ENCODE assay signal across 6 cellular contexts in the genomic region with DNA sequence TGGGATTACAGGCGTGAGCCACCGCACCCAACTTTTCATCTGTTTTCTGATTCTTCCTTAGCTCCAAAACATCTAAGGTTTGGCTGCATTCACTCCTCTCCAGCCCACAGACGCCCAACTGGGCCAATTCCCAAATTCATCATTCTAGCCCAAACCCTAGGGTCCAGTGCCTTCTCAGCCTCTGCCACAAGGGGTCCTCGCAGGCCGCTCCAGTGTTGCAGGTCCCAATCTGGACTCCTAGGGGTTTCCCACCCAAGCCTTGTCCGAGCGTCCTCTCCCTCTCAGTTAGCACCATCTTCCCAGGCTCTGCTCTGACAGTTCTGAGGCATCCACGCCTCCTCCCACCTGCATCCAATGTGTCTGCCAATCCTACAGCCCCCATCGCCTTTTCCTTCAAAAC. TPM values are rescaled to one million over a fixed set of nuclear protein-coding genes. Genes with fewer than 3 reads are reported as not detected.
DNase-seq lines count a peak whose midpoint lies in the region; ATAC-seq and TF ChIP-seq lines count a peak whose summit lies in the region.
"Not testable (repeated sequence)": the region's sequence is repeated elsewhere in the genome, so short reads cannot be mapped to it uniquely, and the experiment has no call there.
"Had no signal": no experiment of that assay in that cellular context is flagged by ENCODE, and none has a peak within 500 bp of the region (broad histone marks: within the 10 kb centered on the region; RNA-seq: fewer than 3 reads in every experiment).

No MANE protein-coding gene starts in this region.

- ATAC-seq in IMR-90 (ENCODE audit: low read depth): peak; percentile 86
- ATAC-seq in activated CD8-positive, alpha-beta T cell treated with anti-CD3 and anti-CD28 coated beads, Interleukin-2, amount 10 ng/mL, durations not matched to agents 7 days and 5 days: peak; percentile 34
- ATAC-seq in esophagus mucosa: peak; percentile 39
- peak; percentile 50 for ATAC-seq in left colon
- ATAC-seq in natural killer cell treated with Interleukin-12 subunit alpha and Interleukin-12 subunit beta and Interleukin-15 and Interleukin-18, amount 100 ng/mL, for 72 hours: peak; percentile 69 to 86

- H3K4me3 ChIP-seq in IMR-90 (ENCODE audit: insufficient read depth, low read depth, low read length): not testable (repeated sequence)

- in situ Hi-C loops in IMR-90 (cut with MboI; ENCODE audit: low sequenced_read_pairs): not testable (repeated sequence)

- not testable (repeated sequence) for H3K23ac ChIP-seq in IMR-90 (ENCODE audit: low read depth, low read length)

- H4K5ac ChIP-seq in IMR-90 (ENCODE audit: low read depth, low read length): not testable (repeated sequence)

- H2AK5ac ChIP-seq in IMR-90 (ENCODE audit: low read depth, low read length): not testable (repeated sequence)

- not testable (repeated sequence) for H3K27ac ChIP-seq in IMR-90 (ENCODE audit: insufficient read depth, low read length)

- not testable (repeated sequence) for BruUV-seq in IMR-90 (replicated peaks; lab: Mats Ljungman, UMichigan)

- not testable (repeated sequence) for TF ChIP-seq CTCF in IMR-90 (conservative IDR thresholded peaks at IDR 0.05; ENCODE audit: low read depth, low read length)

- not testable (repeated sequence) for H3K9me3 ChIP-seq in IMR-90 (ENCODE audit: control insufficient read depth, insufficient read depth, low read length)

- H3K14ac ChIP-seq in IMR-90 (replicated peaks; ENCODE audit: low read depth, low read length): not testable (repeated sequence)

- H3K36me3 ChIP-seq in IMR-90 (ENCODE audit: control insufficient read depth, insufficient read depth, low read length): not testable (repeated sequence)

- H3K36me3 Mint-ChIP-seq in activated CD8-positive, alpha-beta T cell treated with anti-CD3 and anti-CD28 coated beads, Interleukin-2, amount 10 ng/mL, durations not matched to agents 7 days and 5 days (ENCODE audit: low read depth); natural killer cell treated with Interleukin-12 subunit alpha and Interleukin-12 subunit beta and Interleukin-15 and Interleukin-18, amount 100 ng/mL, for 72 hours: not testable (repeated sequence)

- not testable (repeated sequence) for H4K8ac ChIP-seq in IMR-90 (ENCODE audit: low read depth in 2 of 2, low read length in 2 of 2)

- H3K9me1 ChIP-seq in IMR-90 (ENCODE audit: insufficient read depth, low read length): not testable (repeated sequence)

- CTCF ChIA-PET in IMR-90 (lab: Yijun Ruan, JAX); activated CD8-positive, alpha-beta T cell treated with anti-CD3 and anti-CD28 coated beads, Interleukin-2, amount 10 ng/mL, durations not matched to agents 7 days and 5 days (lab: Charles Lee): not testable (repeated sequence)

- not testable (repeated sequence) for H2AFZ ChIP-seq in IMR-90 (replicated peaks; ENCODE audit: low read length, poor library complexity)

- not testable (repeated sequence) for H3K56ac ChIP-seq in IMR-90 (ENCODE audit: extremely low read depth, insufficient read depth, low read length)

- not testable (repeated sequence) for H2AK9ac ChIP-seq in IMR-90 (replicated peaks; ENCODE audit: low read depth, low read length, poor library complexity)

- not testable (repeated sequence) for H2BK20ac ChIP-seq in IMR-90 (ENCODE audit: low read depth, low read length)

- H3K4me3 Mint-ChIP-seq in activated CD8-positive, alpha-beta T cell treated with anti-CD3 and anti-CD28 coated beads, Interleukin-2, amount 10 ng/mL, durations not matched to agents 7 days and 5 days; natural killer cell treated with Interleukin-12 subunit alpha and Interleukin-12 subunit beta and Interleukin-15 and Interleukin-18, amount 100 ng/mL, for 72 hours: not testable (repeated sequence)

- not testable (repeated sequence) for TF ChIP-seq POLR2A in IMR-90 (IDR thresholded peaks at IDR 0.05; ENCODE audit: low read depth, low read length)

- not testable (repeated sequence) for DNase-seq in IMR-90; activated CD8-positive, alpha-beta T cell treated with anti-CD3 and anti-CD28 coated beads, Interleukin-2, amount 10 ng/mL, durations not matched to agents 7 days and 5 days; left colon; natural killer cell treated with Interleukin-12 subunit alpha and Interleukin-12 subunit beta and Interleukin-15 and Interleukin-18, amount 100 ng/mL, for 72 hours (ENCODE audit: low spot score)

- H2BK5ac ChIP-seq in IMR-90 (ENCODE audit: low read depth, low read length, poor library complexity, severe bottlenecking): not testable (repeated sequence)

- dilution Hi-C loops in IMR-90 (cut with HindIII; ENCODE audit: low sequenced_read_pairs, unreplicated experiment): not testable (repeated sequence)

- intact Hi-C loops in IMR-90 (cut with micrococcal nuclease); left colon (cut with DNase I, micrococcal nuclease): not testable (repeated sequence)

- not testable (repeated sequence) for H4K91ac ChIP-seq in IMR-90 (ENCODE audit: insufficient read depth, low read depth, low read length)

- not testable (repeated sequence) for H3K4me1 ChIP-seq in IMR-90 (ENCODE audit: control insufficient read depth, insufficient read depth, low read length)

- not testable (repeated sequence) for H3K27me3 ChIP-seq in IMR-90 (ENCODE audit: control insufficient read depth, insufficient read depth, low read length)

- not testable (repeated sequence) for H3K79me1 ChIP-seq in IMR-90 (ENCODE audit: low read depth in 1 of 2, low read length in 2 of 2)

- not testable (repeated sequence) for H3K27me3 Mint-ChIP-seq in activated CD8-positive, alpha-beta T cell treated with anti-CD3 and anti-CD28 coated beads, Interleukin-2, amount 10 ng/mL, durations not matched to agents 7 days and 5 days (ENCODE audit: low read depth); natural killer cell treated with Interleukin-12 subunit alpha and Interleukin-12 subunit beta and Interleukin-15 and Interleukin-18, amount 100 ng/mL, for 72 hours

- not testable (repeated sequence) for H2BK15ac ChIP-seq in IMR-90 (ENCODE audit: low read depth, low read length)

- not testable (repeated sequence) for H4K20me1 ChIP-seq in IMR-90 (ENCODE audit: insufficient read depth, low read length)

- H3K27ac Mint-ChIP-seq in activated CD8-positive, alpha-beta T cell treated with anti-CD3 and anti-CD28 coated beads, Interleukin-2, amount 10 ng/mL, durations not matched to agents 7 days and 5 days; natural killer cell treated with Interleukin-12 subunit alpha and Interleukin-12 subunit beta and Interleukin-15 and Interleukin-18, amount 100 ng/mL, for 72 hours: not testable (repeated sequence)

- TF ChIP-seq RAD21 in IMR-90 (IDR thresholded peaks at IDR 0.05; ENCODE audit: low read length): not testable (repeated sequence)

- not testable (repeated sequence) for H3K4me2 ChIP-seq in IMR-90 (ENCODE audit: low read depth, low read length)

- not testable (repeated sequence) for H3K9me3 Mint-ChIP-seq in activated CD8-positive, alpha-beta T cell treated with anti-CD3 and anti-CD28 coated beads, Interleukin-2, amount 10 ng/mL, durations not matched to agents 7 days and 5 days (ENCODE audit: insufficient read depth); natural killer cell treated with Interleukin-12 subunit alpha and Interleukin-12 subunit beta and Interleukin-15 and Interleukin-18, amount 100 ng/mL, for 72 hours

- H3K9ac ChIP-seq in IMR-90 (ENCODE audit: low read depth, low read length): not testable (repeated sequence)

- not testable (repeated sequence) for H3K4ac ChIP-seq in IMR-90 (ENCODE audit: low read depth, low read length)

- H3K18ac ChIP-seq in IMR-90 (ENCODE audit: low read depth, low read length): not testable (repeated sequence)

- not testable (repeated sequence) for H3K4me1 Mint-ChIP-seq in activated CD8-positive, alpha-beta T cell treated with anti-CD3 and anti-CD28 coated beads, Interleukin-2, amount 10 ng/mL, durations not matched to agents 7 days and 5 days (ENCODE audit: low read depth); natural killer cell treated with Interleukin-12 subunit alpha and Interleukin-12 subunit beta and Interleukin-15 and Interleukin-18, amount 100 ng/mL, for 72 hours (ENCODE audit: low read depth in 2 of 2)

- H2BK120ac ChIP-seq in IMR-90 (ENCODE audit: low read depth, low read length): not testable (repeated sequence)

- POLR2A ChIA-PET in IMR-90 (lab: Charles Lee; ENCODE audit: unreplicated experiment); activated CD8-positive, alpha-beta T cell treated with anti-CD3 and anti-CD28 coated beads, Interleukin-2, amount 10 ng/mL, durations not matched to agents 7 days and 5 days (lab: Charles Lee): not testable (repeated sequence)

- no CpG with 5 or more reads among the region's 9 CpGs for whole genome bisulfite sequencing in IMR-90 (ENCODE audit: extremely low coverage in 2 of 2, insufficient read length in 1 of 2), 2 experiments

RNA-seq across cellular contexts. Expression of a gene that starts 16.8 kb away (rescaled TPM):
- 13.3 and 15.8 TPM in 2 replicates for total RNA-seq in IMR-90 (2012; rRNA removed)
- 78.5 and 101 TPM in 2 replicates for polyA plus RNA-seq in IMR-90 (2012; rRNA removed)
- polyA plus RNA-seq in IMR-90 (2012; cell fraction: cytosol; rRNA removed): 154 and 169 TPM in 2 replicates
- 36.8 and 84.4 TPM in 2 replicates for polyA plus RNA-seq in IMR-90 (2012; cell fraction: nucleus; rRNA removed; ENCODE audit: low replicate concordance)
- total RNA-seq in activated CD8-positive, alpha-beta T cell treated with anti-CD3 and anti-CD28 coated beads, Interleukin-2, amount 10 ng/mL, durations not matched to agents 7 days and 5 days: 10 to 100 TPM; 54.6 to 55.0 TPM
- 12.0 TPM for total RNA-seq in esophagus mucosa
- 10 to 100 TPM; 46.0 to 46.2 TPM for total RNA-seq in left colon
- 100 to 1,000 TPM in 1 of 2 donors, 10 to 100 TPM in 1; 45.2 to 110 TPM for total RNA-seq in natural killer cell treated with Interleukin-12 subunit alpha and Interleukin-12 subunit beta and Interleukin-15 and Interleukin-18, amount 100 ng/mL, for 72 hours

RNA-seq across cellular contexts. Expression of a gene that starts 29.8 kb away (rescaled TPM):
- total RNA-seq in IMR-90 (2012; rRNA removed) (15.8 and 20.6 TPM in 2 replicates), esophagus mucosa (52.2 TPM), left colon (10 to 100 TPM; 49.3 to 59.6 TPM)
- 50.7 and 67.9 TPM in 2 replicates for polyA plus RNA-seq in IMR-90 (2012; rRNA removed)
- 89.2 and 152 TPM in 2 replicates for polyA plus RNA-seq in IMR-90 (2012; cell fraction: cytosol; rRNA removed)
- 43.7 and 86.3 TPM in 2 replicates for polyA plus RNA-seq in IMR-90 (2012; cell fraction: nucleus; rRNA removed; ENCODE audit: low replicate concordance)
- total RNA-seq in activated CD8-positive, alpha-beta T cell treated with anti-CD3 and anti-CD28 coated beads, Interleukin-2, amount 10 ng/mL, durations not matched to agents 7 days and 5 days: 10 to 100 TPM; 56.0 to 63.8 TPM
- total RNA-seq in natural killer cell treated with Interleukin-12 subunit alpha and Interleukin-12 subunit beta and Interleukin-15 and Interleukin-18, amount 100 ng/mL, for 72 hours: 10 to 100 TPM; 31.2 to 42.2 TPM

RNA-seq across cellular contexts. Expression of a gene that starts 30.0 kb away (rescaled TPM):
- total RNA-seq in IMR-90 (2012; rRNA removed) (104 and 143 TPM in 2 replicates), esophagus mucosa (1,802 TPM), left colon (1,000 to 10,000 TPM; 1,489 to 1,517 TPM)
- polyA plus RNA-seq in IMR-90 (2012; rRNA removed): 643 and 742 TPM in 2 replicates
- polyA plus RNA-seq in IMR-90 (2012; cell fraction: cytosol; rRNA removed): 708 and 845 TPM in 2 replicates
- 193 and 240 TPM in 2 replicates for polyA plus RNA-seq in IMR-90 (2012; cell fraction: nucleus; rRNA removed; ENCODE audit: low replicate concordance)
- total RNA-seq in activated CD8-positive, alpha-beta T cell treated with anti-CD3 and anti-CD28 coated beads, Interleukin-2, amount 10 ng/mL, durations not matched to agents 7 days and 5 days: 1,000 to 10,000 TPM; 1,476 to 1,561 TPM
- total RNA-seq in natural killer cell treated with Interleukin-12 subunit alpha and Interleukin-12 subunit beta and Interleukin-15 and Interleukin-18, amount 100 ng/mL, for 72 hours: 1,000 to 10,000 TPM; 1,268 to 1,635 TPM

RNA-seq across cellular contexts. Expression of a gene that starts 51.7 kb away (rescaled TPM):
- not detected in 2 replicates for total RNA-seq in IMR-90 (2012; rRNA removed)
- polyA plus RNA-seq in IMR-90 (2012; rRNA removed): 0.04 and 0.07 TPM in 2 replicates
- 0.05 and 0.08 TPM in 2 replicates for polyA plus RNA-seq in IMR-90 (2012; cell fraction: cytosol; rRNA removed)
- polyA plus RNA-seq in IMR-90 (2012; cell fraction: nucleus; rRNA removed; ENCODE audit: low replicate concordance): 0.18 and 0.84 TPM in 2 replicates
- 1 to 10 TPM; 3.4 to 3.5 TPM for total RNA-seq in activated CD8-positive, alpha-beta T cell treated with anti-CD3 and anti-CD28 coated beads, Interleukin-2, amount 10 ng/mL, durations not matched to agents 7 days and 5 days
- total RNA-seq in esophagus mucosa: 1.6 TPM
- 1 to 10 TPM; 2.4 to 2.6 TPM for total RNA-seq in left colon
- total RNA-seq in natural killer cell treated with Interleukin-12 subunit alpha and Interleukin-12 subunit beta and Interleukin-15 and Interleukin-18, amount 100 ng/mL, for 72 hours: 1 to 10 TPM; 1.5 to 4.4 TPM
- total RNA-seq: HT1080 had no signal

Comparison
In these comparisons a context has a peak if more than half of its experiments do, and no peak if none do; other contexts are left out.
1. ATAC-seq: peak in every context shown above with its lines; median percentile 86 in IMR-90; 78 in natural killer cell treated with Interleukin-12 subunit alpha and Interleukin-12 subunit beta and Interleukin-15 and Interleukin-18, amount 100 ng/mL, for 72 hours; 50 in left colon; 39 in esophagus mucosa; 34 in activated CD8-positive, alpha-beta T cell treated with anti-CD3 and anti-CD28 coated beads, Interleukin-2, amount 10 ng/mL, durations not matched to agents 7 days and 5 days.